Comparison of ENCODE assay signal across 26 cellular contexts in the genomic region with DNA sequence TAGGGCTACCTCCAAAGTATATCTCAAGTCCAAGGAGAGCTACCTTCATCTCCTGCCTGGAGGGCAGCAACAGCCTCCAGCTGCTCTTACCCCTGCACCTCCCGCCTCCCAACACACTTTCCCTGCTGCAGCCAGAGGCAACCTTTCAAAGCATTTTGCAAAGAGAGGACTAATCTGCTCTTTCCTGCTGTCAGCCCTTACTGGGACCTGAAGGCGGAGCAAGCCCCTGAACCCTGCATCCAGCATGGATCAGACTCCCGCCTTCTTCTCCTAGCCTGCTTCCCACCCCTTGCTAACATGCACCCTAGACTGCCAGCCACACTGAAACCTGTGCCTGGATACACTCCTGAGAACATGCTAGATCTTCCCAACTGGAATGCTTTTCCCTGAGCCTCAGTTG. TPM values are rescaled to one million over a fixed set of nuclear protein-coding genes. Genes with fewer than 3 reads are reported as not detected.
DNase-seq lines count a peak whose midpoint lies in the region; ATAC-seq, FAIRE-seq and TF ChIP-seq lines count a peak whose summit lies in the region.
"Had no signal": no experiment of that assay in that cellular context is flagged by ENCODE, and none has a peak within 500 bp of the region (broad histone marks: within the 10 kb centered on the region; RNA-seq: fewer than 3 reads in every experiment).

No MANE protein-coding gene starts in this region.

- no peak for ATAC-seq in gastroesophageal sphincter
- ATAC-seq: CD8-positive, alpha-beta T cell had no signal

- WGBS in H1 (ENCODE audit: extremely low coverage in 1 of 2, insufficient coverage in 1 of 2, insufficient read length in 1 of 2, insufficient replicate concordance in 2 of 2, low coverage in 1 of 2, low lambda C conversion rate in 2 of 2, missing lambda C conversion rate in 1 of 2), 2 experiments, result 33% methylated on average over 3 of the region's 3 CpGs; no CpG with 5 or more reads in 1 of the 2 experiments
- WGBS in gastroesophageal sphincter (ENCODE audit: low coverage in 1 of 2), 2 donors, result 67% methylated on average over 3 of the region's 3 CpGs; no CpG with 5 or more reads in 1 of the 2 donors
- WGBS in GM23248 (ENCODE audit: low coverage in 1 of 2, low lambda C conversion rate in 2 of 2, missing lambda C conversion rate in 2 of 2), 2 experiments, result 55 to 77% methylated on average over 2 to 3 of the region's 3 CpGs

- H3K27ac ChIP-seq in HUES6 (ENCODE audit: low read depth, low read length) (no peak overlapping the region), H1 (ENCODE audit: low read depth, low read length) (no peak overlapping the region), gastroesophageal sphincter (no peak overlapping the region), GM23248 (no peak overlapping the region)
- H3K27ac ChIP-seq: HL-60, RWPE1 had no signal

- no peak overlapping the region for H2BK20ac ChIP-seq in H1 (ENCODE audit: low read length)

- H3K23ac ChIP-seq in H1 (ENCODE audit: insufficient read length), result no peak overlapping the region

- peak; percentile 57 for FAIRE-seq in H1 (lab: Jason Lieb, UNC)
- FAIRE-seq: G401.6, GM12892 had no signal

- peaks cover 14% of the 10 kb centered on the region for H3K9me3 Mint-ChIP-seq in chondrocyte (ENCODE audit: low read depth)
- H3K9me3 Mint-ChIP-seq: CD8-positive, alpha-beta T cell had no signal

- DNase-seq in ELF-1 (ENCODE audit: low read depth, low spot score), result peak; percentile 69
- DNase-seq in H1 (ENCODE audit: low read depth in 1 of 2, low spot score in 2 of 2), result peak in 1 of 2 experiments; percentile 43
- peak; percentile 29 for DNase-seq in iPS-NIHi7 (ENCODE audit: extremely low spot score)
- DNase-seq in NCI-H2227 (lab: John Stamatoyannopoulos, UW; ENCODE audit: unreplicated experiment), result no peak
- DNase-seq in GM23248, result no peak
- DNase-seq in chondrocyte (ENCODE audit: low spot score), result no peak
- DNase-seq: AML-193; C1 segment of cervical spinal cord; Calu3; CD8-positive, alpha-beta T cell; DMS153; NCI-H1694 treated with DMSO at 0.1 percent for 48 hours; NCI-H2081 treated with DMSO at 0.1 percent for 48 hours; NCI-H2171 treated with DMSO at 0.1 percent for 48 hours; NCI-H446; NCI-H526 treated with DMSO at 0.1 percent for 48 hours; SHP77 treated with DMSO at 0.1 percent for 48 hours; SK-N-SH had no signal

- no peak overlapping the region for H3K4ac ChIP-seq in H1 (replicated peaks; ENCODE audit: insufficient read length, low read depth, low read length)

- H2AFZ ChIP-seq in H1 (ENCODE audit: low read length) (no peak overlapping the region), GM23248 (no peak overlapping the region)

- H2AK5ac ChIP-seq in H1 (ENCODE audit: low read depth, low read length), result no peak overlapping the region

- H3K36me3 ChIP-seq in HUES6 (ENCODE audit: control insufficient read depth, insufficient read depth, low read length) (no peaks in the 10 kb centered on the region), H1 (ENCODE audit: control insufficient read depth in 2 of 4, insufficient read depth in 4 of 4, low read length in 3 of 4) (no peaks in the 10 kb centered on the region), gastroesophageal sphincter (no peaks in the 10 kb centered on the region), GM23248 (ENCODE audit: low read depth) (no peaks in the 10 kb centered on the region)
- H3K36me3 ChIP-seq: HAP-1 had no signal

- TF ChIP-seq CTCF in H1 (IDR thresholded peaks at IDR 0.05; ENCODE audit: control extremely low read depth in 1 of 3, insufficient read depth in 1 of 3, low read depth in 1 of 3, low read length in 3 of 3) (no peak), gastroesophageal sphincter (IDR thresholded peaks at IDR 0.05) (no peak), chondrocyte (IDR thresholded peaks at IDR 0.05) (no peak)

- TF ChIP-seq EP300 in H1 (IDR thresholded peaks at IDR 0.05; ENCODE audit: borderline replicate concordance in 1 of 2, low read depth in 2 of 2, low read length in 2 of 2), result no peak
- TF ChIP-seq EP300 in gastroesophageal sphincter (IDR thresholded peaks at IDR 0.05), result no peak

- no peaks in the 10 kb centered on the region for H3K9me3 ChIP-seq in HUES6 (ENCODE audit: control insufficient read depth, insufficient read depth, low read depth, low read length)
- no peaks in the 10 kb centered on the region for H3K9me3 ChIP-seq in H1 (ENCODE audit: insufficient read depth in 2 of 2, low read depth in 1 of 2, low read length in 1 of 2)
- H3K9me3 ChIP-seq in gastroesophageal sphincter, result no peaks in the 10 kb centered on the region
- H3K9me3 ChIP-seq in GM23248 (ENCODE audit: low read depth), result no peaks in the 10 kb centered on the region
- H3K9me3 ChIP-seq: HAP-1, SK-N-SH had no signal

- H4K20me1 ChIP-seq in H1 (replicated peaks in 1 of 2; ENCODE audit: control insufficient read depth in 1 of 2, insufficient read depth in 2 of 2, low read length in 2 of 2), result no peaks in the 10 kb centered on the region
- no peaks in the 10 kb centered on the region for H4K20me1 ChIP-seq in GM23248 (ENCODE audit: insufficient read depth)

- peak overlapping the region; percentile 55; the same call in 1 of the 2 replicates for H3K4me3 ChIP-seq in HUES6 (ENCODE audit: low read depth, low read length)
- H3K4me3 ChIP-seq in H1 (ENCODE audit: extremely low read depth in 1 of 4, insufficient read depth in 2 of 4, low read depth in 3 of 4, low read length in 4 of 4), result no peak overlapping the region
- H3K4me3 ChIP-seq in gastroesophageal sphincter, result no peak overlapping the region
- H3K4me3 ChIP-seq in GM23248, result no peak overlapping the region
- H3K4me3 ChIP-seq: HAP-1 had no signal

- H3K27me3 ChIP-seq in HUES6 (ENCODE audit: control insufficient read depth, insufficient read depth, low read length) (peaks cover 16% of the 10 kb centered on the region), H1 (replicated peaks in 1 of 4; ENCODE audit: control insufficient read depth in 3 of 4, extremely low read depth in 1 of 4, insufficient read depth in 3 of 4, low read length in 3 of 4) (no peaks in the 10 kb centered on the region), gastroesophageal sphincter (no peaks in the 10 kb centered on the region), GM23248 (replicated peaks; ENCODE audit: insufficient read depth) (no peaks in the 10 kb centered on the region)

- TF ChIP-seq RAD21 in H1 (IDR thresholded peaks at IDR 0.05 in 1 of 2, conservative IDR thresholded peaks at IDR 0.05 in 1 of 2; ENCODE audit: low read depth in 2 of 2, low read length in 2 of 2), result no peak; a peak in 1 of 4 replicates

- H2BK15ac ChIP-seq in H1 (ENCODE audit: low read length), result no peak overlapping the region

- H3K79me2 ChIP-seq in H1 (ENCODE audit: control insufficient read depth in 1 of 2, insufficient read depth in 2 of 2, low read length in 2 of 2) (no peaks in the 10 kb centered on the region), GM23248 (ENCODE audit: insufficient read depth) (no peaks in the 10 kb centered on the region)

- no peak overlapping the region for H4K91ac ChIP-seq in H1 (replicated peaks; ENCODE audit: insufficient read length, low read length)

- no peak overlapping the region for H3K4me3 Mint-ChIP-seq in chondrocyte (ENCODE audit: unreplicated experiment)

- no peak overlapping the region for H2BK5ac ChIP-seq in H1 (ENCODE audit: low read depth, low read length)

- in situ Hi-C loops in GM23248 (cut with MboI), result no loop called here

- no peaks in the 10 kb centered on the region for H3F3A ChIP-seq in GM23248 (ENCODE audit: insufficient read depth)

- H3K27me3 Mint-ChIP-seq in chondrocyte (ENCODE audit: low read depth), result peaks cover 12% of the 10 kb centered on the region

- no peaks in the 10 kb centered on the region for H3K9me2 ChIP-seq in GM23248 (ENCODE audit: insufficient read depth)
- H3K9me2 ChIP-seq: SK-N-SH had no signal

- H4K5ac ChIP-seq in H1 (ENCODE audit: insufficient read length, low read depth, low read length), result no peak overlapping the region

- no peak overlapping the region for H3K14ac ChIP-seq in H1 (ENCODE audit: insufficient read length)

- no peaks in the 10 kb centered on the region for H3K79me1 ChIP-seq in H1 (ENCODE audit: low read depth, low read length)

- no peaks in the 10 kb centered on the region for H3K36me3 Mint-ChIP-seq in chondrocyte (ENCODE audit: low read depth)
- H3K36me3 Mint-ChIP-seq: CD8-positive, alpha-beta T cell; IgD-negative memory B cell had no signal

- no peak overlapping the region for H3K56ac ChIP-seq in H1 (replicated peaks; ENCODE audit: insufficient read length, low read depth, low read length)

- H3K4me1 Mint-ChIP-seq in chondrocyte (ENCODE audit: low read depth), result no peaks in the 10 kb centered on the region

- H3K23me2 ChIP-seq in H1 (ENCODE audit: low read depth, low read length), result no peaks in the 10 kb centered on the region

- peaks cover 12% of the 10 kb centered on the region for H3K4me1 ChIP-seq in HUES6 (ENCODE audit: control insufficient read depth, insufficient read depth, low read length)
- H3K4me1 ChIP-seq in H1 (replicated peaks in 1 of 4; ENCODE audit: control insufficient read depth in 3 of 4, insufficient read depth in 4 of 4, low read length in 3 of 4), result peaks cover 0 to 5% (median 3%) of the 10 kb centered on the region in 4 experiments; a peak in 3 of 7 replicates
- H3K4me1 ChIP-seq in gastroesophageal sphincter, result no peaks in the 10 kb centered on the region
- no peaks in the 10 kb centered on the region for H3K4me1 ChIP-seq in GM23248 (ENCODE audit: insufficient read depth)
- H3K4me1 ChIP-seq: HAP-1 had no signal

- H3K9ac ChIP-seq in HUES6 (ENCODE audit: low read length), result no peak overlapping the region
- H3K9ac ChIP-seq in H1 (replicated peaks in 1 of 4; ENCODE audit: extremely low read depth in 1 of 4, low read depth in 3 of 4, low read length in 3 of 4), result no peak overlapping the region
- H3K9ac ChIP-seq in GM23248, result no peak overlapping the region
- H3K9ac ChIP-seq: SK-N-SH had no signal

- H3K27ac Mint-ChIP-seq in chondrocyte (ENCODE audit: unreplicated experiment), result no peak overlapping the region
- H3K27ac Mint-ChIP-seq: CD8-positive, alpha-beta T cell had no signal

- CTCF ChIA-PET in H1 (lab: Charles Lee; ENCODE audit: partially characterized antibody), result interaction anchor here (0.7 to 2.4 kb wide), 11 partner anchors 15 to 203 kb away, joined by 3 to 13 read pairs (median 5); a partner anchor contains a TSS

- no peak for TF ChIP-seq POLR2A in H1 (IDR thresholded peaks at IDR 0.05; ENCODE audit: control extremely low read depth in 1 of 2, low read depth in 2 of 2, low read length in 2 of 2)
- TF ChIP-seq POLR2A in gastroesophageal sphincter (IDR thresholded peaks at IDR 0.05), result no peak

- POLR2A ChIA-PET in H1 (lab: Charles Lee; ENCODE audit: partially characterized antibody), result no interaction called here

- H3K18ac ChIP-seq in H1 (ENCODE audit: extremely low read depth, low read length), result no peak overlapping the region

- no peak overlapping the region for H4K8ac ChIP-seq in H1 (ENCODE audit: extremely low read depth, insufficient read depth, low read length)

- H3K4me2 ChIP-seq in H1 (ENCODE audit: insufficient read depth in 1 of 2, low read depth in 2 of 2, low read length in 2 of 2) (peak overlapping the region; percentile 7 to 71; a peak in 1 of 4 replicates), GM23248 (ENCODE audit: unreplicated experiment) (no peak overlapping the region)
- H3K4me2 ChIP-seq: SK-N-SH had no signal

- H2BK120ac ChIP-seq in H1 (replicated peaks; ENCODE audit: low read depth, low read length), result no peak overlapping the region

- H2BK12ac ChIP-seq in H1 (ENCODE audit: low read depth, low read length), result no peak overlapping the region

RNA-seq across cellular contexts. Expression of a gene that starts 37.7 kb away (rescaled TPM):
- total RNA-seq in H1 (2021; fragmentation: NEBNext Ultra II Directional; extraction: Animal tissue kit (Norgen Biotek cat#: 25700)), result 62.1 and 65.4 TPM in 2 replicates
- polyA plus RNA-seq in H1 (2011; rRNA removed), result 16.4 and 25.8 TPM in 2 replicates
- 24.3 TPM for polyA plus RNA-seq in H1 (2011; cell fraction: cytosol; rRNA removed)
- polyA plus RNA-seq in H1 (2011; cell fraction: nucleus; rRNA removed), result 7.0 TPM
- 13.3 to 25.0 TPM (median 14.8 TPM) in 4 replicates for polyA plus RNA-seq in H1 (2012, experiment 1 of 2)
- 6.5 TPM for polyA plus RNA-seq in H1 (2012, experiment 2 of 2)
- 31.3 TPM for polyA plus RNA-seq in H1 (2013, experiment 1 of 2)
- 36.9 TPM for polyA plus RNA-seq in H1 (2013, experiment 2 of 2)
- 31.9 and 55.1 TPM in 2 replicates for polyA minus RNA-seq in H1 (2011; rRNA and poly(A)+ RNA removed)
- 40.7 TPM for polyA minus RNA-seq in H1 (2011; cell fraction: cytosol; rRNA and poly(A)+ RNA removed)
- polyA minus RNA-seq in H1 (2011; cell fraction: nucleus; rRNA and poly(A)+ RNA removed), result 13.3 TPM
- total RNA-seq in gastroesophageal sphincter, result 10 to 100 TPM; 22.6 to 33.3 (median 29.9) TPM
- 65.6 and 65.9 TPM in 2 replicates for total RNA-seq in GM23248 (2014; rRNA removed; shearing (Covaris generic))
- polyA plus RNA-seq in GM23248 (2016; fragmentation: Nextera tagmentation; extraction: Ambion mirVana), result 33.6 and 36.7 TPM in 2 replicates
- total RNA-seq in chondrocyte, result 23.6 to 26.5 TPM (median 26.2 TPM) in 3 replicates

Comparison
In these comparisons a context has a peak if more than half of its experiments do, and no peak if none do; other contexts are left out.
1. DNase-seq: peak in ELF-1 (single experiment) and iPS-NIHi7 (single experiment); none in NCI-H2227 (single experiment), GM23248 (single experiment) and chondrocyte (single experiment).